In the genomic region with DNA sequence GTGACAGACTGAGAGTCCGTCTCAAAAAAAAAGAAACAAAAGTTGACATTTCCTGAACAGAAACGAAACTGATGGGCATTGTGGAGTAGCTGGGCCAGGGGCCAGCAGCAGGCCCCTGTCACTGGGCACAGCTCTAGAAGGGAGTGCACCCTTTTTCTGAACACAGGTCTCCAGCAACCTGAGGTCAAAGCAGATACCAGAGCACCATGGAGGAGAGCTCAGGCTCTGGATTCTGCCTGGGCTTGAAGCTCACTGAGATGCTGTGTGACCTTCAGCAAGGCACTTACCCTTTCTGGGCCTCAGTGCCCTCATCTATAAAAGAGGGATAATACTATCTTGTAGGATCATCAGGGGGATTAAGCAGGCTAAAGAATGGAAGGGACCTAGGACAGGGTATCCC, we compare ENCODE assay signal across 1 cellular context.
A peak's percentile ranks its signal among the peaks of the same experiment; 100 is the strongest.
TF ChIP-seq lines count a peak whose summit lies in the region.

No MANE protein-coding gene starts in this region.

TF ChIP-seq in HepG2, 621 proteins besides CTCF, POLR2A, EP300 and RAD21:
- TF ChIP-seq MIXL1 (CRISPR knock-in tag; IDR thresholded peaks at IDR 0.05), result no peak
- TF ChIP-seq ZNF768 (CRISPR knock-in tag; IDR thresholded peaks at IDR 0.05), result peak; percentile 94
- TF ChIP-seq, protein P1, sequence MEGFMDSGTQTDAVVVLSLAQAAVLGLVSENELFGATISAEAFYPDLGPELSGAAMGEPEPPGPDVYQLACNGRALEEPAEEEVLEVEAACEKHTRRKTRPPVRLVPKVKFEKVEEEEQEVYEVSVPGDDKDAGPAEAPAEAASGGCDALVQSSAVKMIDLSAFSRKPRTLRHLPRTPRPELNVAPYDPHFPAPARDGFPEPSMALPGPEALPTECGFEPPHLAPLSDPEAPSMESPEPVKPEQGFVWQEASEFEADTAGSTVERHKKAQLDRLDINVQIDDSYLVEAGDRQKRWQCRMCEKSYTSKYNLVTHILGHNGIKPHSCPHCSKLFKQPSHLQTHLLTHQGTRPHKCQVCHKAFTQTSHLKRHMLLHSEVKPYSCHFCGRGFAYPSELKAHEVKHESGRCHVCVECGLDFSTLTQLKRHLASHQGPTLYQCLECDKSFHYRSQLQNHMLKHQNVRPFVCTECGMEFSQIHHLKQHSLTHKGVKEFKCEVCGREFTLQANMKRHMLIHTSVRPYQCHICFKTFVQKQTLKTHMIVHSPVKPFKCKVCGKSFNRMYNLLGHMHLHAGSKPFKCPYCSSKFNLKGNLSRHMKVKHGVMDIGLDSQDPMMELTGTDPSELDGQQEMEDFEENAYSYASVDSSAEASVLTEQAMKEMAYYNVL (CRISPR knock-in tag; IDR thresholded peaks at IDR 0.05; ENCODE audit: borderline replicate concordance), result no peak
